8 cellular contexts compared by ENCODE assay signal in genomic region chr21:34073032-34073748, GRCh38. TPM values are rescaled to one million over a fixed set of nuclear protein-coding genes. Genes with fewer than 3 reads are reported as not detected.
A peak's percentile ranks its signal among the peaks of the same experiment; 100 is the strongest.
DNase-seq lines count a peak whose midpoint lies in the region; ATAC-seq, FAIRE-seq and TF ChIP-seq lines count a peak whose summit lies in the region.

MRPS6 (plus strand) TSS chr21:34073578; CDS start chr21:34073701, 123 bp downstream.
SLC5A3 (plus strand) TSS chr21:34073578; CDS start chr21:34095199, 21,621 bp downstream.

- peaks cover 13 to 23% of the 10 kb centered on the region in 2 donors for H3K4me1 ChIP-seq in kidney (ENCODE audit: control insufficient read depth in 1 of 2, insufficient read depth in 1 of 2, low read depth in 1 of 2, low read length in 2 of 2)

- no peaks in the 10 kb centered on the region for H3K9me3 ChIP-seq in kidney (ENCODE audit: control insufficient read depth in 1 of 2, low read length in 2 of 2)

- H3K27ac ChIP-seq in kidney (ENCODE audit: low read depth in 2 of 2, low read length in 2 of 2) = peak within 1 kb of the TSS; percentile 93 to 97

- FAIRE-seq in kidney (lab: Jason Lieb, UNC) = no peak

- no peak for TF ChIP-seq CTCF in kidney (IDR thresholded peaks at IDR 0.05; ENCODE audit: borderline replicate concordance, extremely low read depth, insufficient read depth)

- ATAC-seq in GM18873 (IDR thresholded peaks at IDR 0.05; ENCODE audit: low FRiP score, unreplicated experiment) = peak; percentile 60
- ATAC-seq in HG03135 (IDR thresholded peaks at IDR 0.05; ENCODE audit: unreplicated experiment) = peak; percentile 73

- H3K4me3 ChIP-seq in kidney (ENCODE audit: low read length in 2 of 2) = peak within 1 kb of the TSS; percentile 78

- peak within 1 kb of the TSS; percentile 92 to 97 for H3K9ac ChIP-seq in kidney (ENCODE audit: low read length in 2 of 2)

- intact Hi-C loops in kidney (cut with DNase I) = no loop called here

- DNase-seq in AG08395 (ENCODE audit: low spot score) = peak; percentile 87
- DNase-seq in NCI-H2227 treated with DMSO at 0.1 percent for 48 hours (lab: John Stamatoyannopoulos, UW) = peak; percentile 86
- DNase-seq in activated CD4-positive, CD25-positive, alpha-beta regulatory T cell treated with anti-CD3 and anti-CD28 coated beads, Interleukin-2, amount 50 U/mL, for 72 hours = peak; percentile 83
- DNase-seq in cerebellum (ENCODE audit: low spot score) = peak; percentile 87
- peak; percentile 96 for DNase-seq in kidney
- peak; percentile 54 to 65 for DNase-seq in stimulated activated CD4-positive, alpha-beta T cell treated with anti-CD3 and anti-CD28 coated beads, Interleukin-15, amount 100 ng/mL, for 1 hour (ENCODE audit: low read depth in 1 of 2, low spot score in 1 of 2)

- peaks cover 0 to 9% of the 10 kb centered on the region in 2 donors for H3K36me3 ChIP-seq in kidney (ENCODE audit: control insufficient read depth in 1 of 2, insufficient read depth in 2 of 2, low read length in 2 of 2)

RNA-seq across cellular contexts. Expression of gene MRPS6, which starts in this region (rescaled TPM):
- total RNA-seq in cerebellum (21.9 TPM), kidney (52.3 TPM)
- polyA plus RNA-seq in kidney (ENCODE audit: insufficient read depth, low read depth, low replicate concordance) = 270 TPM

RNA-seq across cellular contexts. Expression of gene SLC5A3, which starts in this region (rescaled TPM):
- total RNA-seq in cerebellum = 67.6 TPM
- total RNA-seq in kidney = 26.0 TPM
- 12.4 TPM for polyA plus RNA-seq in kidney (ENCODE audit: insufficient read depth, low read depth, low replicate concordance)

Comparison
In these comparisons a context has a peak if more than half of its experiments do, and no peak if none do; other contexts are left out.
1. Peak in every context shown above with its lines: DNase-seq, ATAC-seq, H3K4me3 ChIP-seq and H3K27ac ChIP-seq.